In genomic region chr13:99797716-99798115, GRCh38 we compare ENCODE assay signal across 19 cellular contexts.
"Had no signal": no experiment of that assay in that cellular context is flagged by ENCODE, and none has a peak within 500 bp of the region (broad histone marks: within the 10 kb centered on the region; RNA-seq: fewer than 3 reads in every experiment).

No MANE protein-coding gene starts in this region.

- H3K36me3 Mint-ChIP-seq: immature natural killer cell had no signal

- H3K27me3 ChIP-seq: brain microvascular endothelial cell, colonic mucosa, thyroid gland had no signal

- H3K36me3 ChIP-seq: brain microvascular endothelial cell, colonic mucosa, thyroid gland had no signal

- H3K27ac Mint-ChIP-seq: activated CD4-positive, alpha-beta T cell treated with anti-CD3 and anti-CD28 coated beads, Interleukin-2, amount 10 ng/mL, durations not matched to agents 24 days and 14 days; activated CD8-positive, alpha-beta T cell treated with anti-CD3 and anti-CD28 coated beads for 36 hours; activated naive CD8-positive, alpha-beta T cell treated with anti-CD3 and anti-CD28 coated beads, Interleukin-2, amount 50 U/mL, for 24 hours; activated T-helper 17 cell treated with anti-CD3 and anti-CD28 coated beads, Interleukin-2, amount 50 U/mL, for 72 hours; immature natural killer cell; memory B cell had no signal

- H3K4me3 ChIP-seq: colonic mucosa, thyroid gland had no signal

- H3K9me3 Mint-ChIP-seq: activated CD4-positive, alpha-beta T cell treated with anti-CD3 and anti-CD28 coated beads, Interleukin-2, amount 10 ng/mL, durations not matched to agents 24 days and 14 days; activated CD8-positive, alpha-beta T cell treated with anti-CD3 and anti-CD28 coated beads for 36 hours; activated naive CD8-positive, alpha-beta T cell treated with anti-CD3 and anti-CD28 coated beads, Interleukin-2, amount 50 U/mL, for 24 hours; activated T-helper 17 cell treated with anti-CD3 and anti-CD28 coated beads, Interleukin-2, amount 50 U/mL, for 72 hours; central memory CD8-positive, alpha-beta T cell; immature natural killer cell; memory B cell had no signal

- ATAC-seq: activated CD8-positive, alpha-beta T cell treated with anti-CD3 and anti-CD28 coated beads for 36 hours; activated naive CD8-positive, alpha-beta T cell treated with anti-CD3 and anti-CD28 coated beads, Interleukin-2, amount 50 U/mL, for 24 hours; activated T-helper 17 cell treated with anti-CD3 and anti-CD28 coated beads, Interleukin-2, amount 50 U/mL, for 72 hours had no signal

- DNase-seq: activated CD4-positive, alpha-beta T cell treated with anti-CD3 and anti-CD28 coated beads, Interleukin-2, amount 10 ng/mL, durations not matched to agents 24 days and 14 days; activated CD8-positive, alpha-beta T cell treated with anti-CD3 and anti-CD28 coated beads for 36 hours; activated naive CD4-positive, alpha-beta T cell treated with Interleukin-2 at 50 U/mL for 16 hours; activated naive CD8-positive, alpha-beta T cell treated with anti-CD3 and anti-CD28 coated beads, Interleukin-2, amount 50 U/mL, for 24 hours; activated T-cell treated with anti-CD3 and anti-CD28 coated beads, Interleukin-2, amount 50 U/mL, for 1 hour; anterior cingulate cortex; brain microvascular endothelial cell; colonic mucosa; head of caudate nucleus; immature natural killer cell; retina; stimulated activated CD4-positive, alpha-beta T cell treated with anti-CD3 and anti-CD28 coated beads, Interleukin-12 subunit alpha, Interleukin-12 subunit beta, amount 100 ng/mL, for 4 hours; stimulated activated CD4-positive, alpha-beta T cell treated with anti-CD3 and anti-CD28 coated beads, Interleukin-1b, Interleukin-23, amount 100 ng/mL, for 48 hours; stimulated activated CD8-positive, alpha-beta memory T cell treated with anti-CD3 and anti-CD28 coated beads, Interleukin-4, amount 100 ng/mL, for 48 hours; stimulated activated naive CD4-positive, alpha-beta T cell treated with Interleukin-2 at 50 U/mL for 16 hours; thyroid gland had no signal

- H3K4me1 ChIP-seq: colonic mucosa, thyroid gland had no signal

- H3K4me1 Mint-ChIP-seq: activated CD4-positive, alpha-beta T cell treated with anti-CD3 and anti-CD28 coated beads, Interleukin-2, amount 10 ng/mL, durations not matched to agents 24 days and 14 days; activated naive CD8-positive, alpha-beta T cell treated with anti-CD3 and anti-CD28 coated beads, Interleukin-2, amount 50 U/mL, for 24 hours; activated T-helper 17 cell treated with anti-CD3 and anti-CD28 coated beads, Interleukin-2, amount 50 U/mL, for 72 hours; central memory CD8-positive, alpha-beta T cell; immature natural killer cell; memory B cell had no signal

- H3K27me3 Mint-ChIP-seq: activated CD4-positive, alpha-beta T cell treated with anti-CD3 and anti-CD28 coated beads, Interleukin-2, amount 10 ng/mL, durations not matched to agents 24 days and 14 days; activated CD8-positive, alpha-beta T cell treated with anti-CD3 and anti-CD28 coated beads for 36 hours; activated naive CD8-positive, alpha-beta T cell treated with anti-CD3 and anti-CD28 coated beads, Interleukin-2, amount 50 U/mL, for 24 hours; activated T-helper 17 cell treated with anti-CD3 and anti-CD28 coated beads, Interleukin-2, amount 50 U/mL, for 72 hours; central memory CD8-positive, alpha-beta T cell; memory B cell had no signal

- H3K9me3 ChIP-seq: colonic mucosa, thyroid gland had no signal

- H3K27ac ChIP-seq: brain microvascular endothelial cell, colonic mucosa, thyroid gland had no signal

- H3K4me3 Mint-ChIP-seq: activated CD4-positive, alpha-beta T cell treated with anti-CD3 and anti-CD28 coated beads, Interleukin-2, amount 10 ng/mL, durations not matched to agents 24 days and 14 days; activated CD8-positive, alpha-beta T cell treated with anti-CD3 and anti-CD28 coated beads for 36 hours; activated naive CD8-positive, alpha-beta T cell treated with anti-CD3 and anti-CD28 coated beads, Interleukin-2, amount 50 U/mL, for 24 hours; activated T-helper 17 cell treated with anti-CD3 and anti-CD28 coated beads, Interleukin-2, amount 50 U/mL, for 72 hours; central memory CD8-positive, alpha-beta T cell; immature natural killer cell; memory B cell had no signal
